In genomic region chr2:215066138-215066537, GRCh38 we compare ENCODE assay signal across 36 cellular contexts.
DNase-seq lines count a peak whose midpoint lies in the region; ATAC-seq, FAIRE-seq and TF ChIP-seq lines count a peak whose summit lies in the region.
"Had no signal": no experiment of that assay in that cellular context is flagged by ENCODE, and none has a peak within 500 bp of the region (broad histone marks: within the 10 kb centered on the region; RNA-seq: fewer than 3 reads in every experiment).

No MANE protein-coding gene starts in this region.

- H3K4me1 Mint-ChIP-seq in activated CD4-positive, alpha-beta T cell treated with anti-CD3 and anti-CD28 coated beads for 36 hours: no peaks in the 10 kb centered on the region
- H3K4me1 Mint-ChIP-seq: B cell; CD14-positive monocyte; CD4-positive, alpha-beta memory T cell; CD8-positive, alpha-beta memory T cell had no signal

- intact Hi-C loops in esophagus squamous epithelium (cut with DNase I): no loop called here
- intact Hi-C loops in activated CD4-positive, alpha-beta T cell treated with anti-CD3 and anti-CD28 coated beads for 36 hours (cut with DNase I, micrococcal nuclease): no loop called here

- H3K27ac ChIP-seq in SK-N-SH (ENCODE audit: low read depth in 2 of 2, low read length in 1 of 2) (peak overlapping the region in 1 of 2 experiments; percentile 30; a peak in 2 of 4 replicates), esophagus squamous epithelium (no peak overlapping the region)
- H3K27ac ChIP-seq: 22Rv1; A549; BLaER1; BLaER1 treated with 17β-estradiol and CSF1 and Interleukin-3, amounts not matched to agents 10 nM and 100 nM; C4-2B had no signal

- 55% methylated on average over 2 of the region's 2 CpGs for WGBS in SK-N-SH (ENCODE audit: low lambda C conversion rate)
- WGBS in esophagus squamous epithelium, 2 donors: 78 to 89% methylated on average over 2 of the region's 2 CpGs

- TF ChIP-seq POLR2A in esophagus squamous epithelium (IDR thresholded peaks at IDR 0.05): no peak

- no peak overlapping the region for H2AFZ ChIP-seq in SK-N-SH (ENCODE audit: low read depth)

- H3K9me3 ChIP-seq in SK-N-SH: no peaks in the 10 kb centered on the region
- no peaks in the 10 kb centered on the region for H3K9me3 ChIP-seq in esophagus squamous epithelium
- H3K9me3 ChIP-seq: A549; BE2C; BLaER1; BLaER1 treated with 17β-estradiol and CSF1 and Interleukin-3, amounts not matched to agents 10 nM and 100 nM; Caco-2 had no signal

- no peak overlapping the region for H3K4me3 ChIP-seq in SK-N-SH (ENCODE audit: low read depth in 2 of 2, low read length in 1 of 2)
- no peak overlapping the region for H3K4me3 ChIP-seq in esophagus squamous epithelium
- H3K4me3 ChIP-seq: A549; BLaER1; BLaER1 treated with 17β-estradiol and CSF1 and Interleukin-3, amounts not matched to agents 10 nM and 100 nM had no signal

- ATAC-seq in SK-N-SH treated with all-trans-retinoic acid at 6 μM for 48 hours: no peak
- no peak for ATAC-seq in activated CD4-positive, alpha-beta T cell treated with anti-CD3 and anti-CD28 coated beads for 36 hours
- ATAC-seq: A549; CD8-positive, alpha-beta T cell had no signal

- H3K36me3 Mint-ChIP-seq in activated CD4-positive, alpha-beta T cell treated with anti-CD3 and anti-CD28 coated beads for 36 hours (ENCODE audit: low read depth): no peaks in the 10 kb centered on the region
- H3K36me3 Mint-ChIP-seq: CD14-positive monocyte; CD4-positive, alpha-beta memory T cell; CD4-positive, CD25-positive, alpha-beta regulatory T cell; CD8-positive, alpha-beta memory T cell; CD8-positive, alpha-beta T cell had no signal

- DNase-seq in A172 (ENCODE audit: low spot score) (peak; percentile 6), SK-N-DZ (ENCODE audit: low spot score) (peak; percentile 61), SK-N-SH (peak; percentile 27), esophagus squamous epithelium (lab: John Stamatoyannopoulos, UW) (no peak), D721Med (ENCODE audit: insufficient read length, low spot score) (no peak)
- no peak for DNase-seq in activated effector memory CD4-positive, alpha-beta T cell treated with anti-CD3 and anti-CD28 coated beads, Interleukin-2, amount 50 U/mL, for 16 hours
- DNase-seq in activated CD4-positive, alpha-beta T cell treated with anti-CD3 and anti-CD28 coated beads for 36 hours: no peak
- DNase-seq: 8988T; ACHN; AML-193; BE2C; C1 segment of cervical spinal cord; Caco-2; Calu3; CD4-positive, alpha-beta memory T cell; CD4-positive, alpha-beta T cell; CD4-positive, CD25-positive, alpha-beta regulatory T cell; CD8-positive, alpha-beta memory T cell; CD8-positive, alpha-beta T cell; COR-L47; DMS 273 treated with DMSO at 0.1 percent for 48 hours; DMS153; DMS53; DMS79; DMS79 treated with DMSO at 0.1 percent for 48 hours; DND-41; EL had no signal

- H3K4me3 Mint-ChIP-seq in activated CD4-positive, alpha-beta T cell treated with anti-CD3 and anti-CD28 coated beads for 36 hours: no peak overlapping the region
- H3K4me3 Mint-ChIP-seq: B cell; CD14-positive monocyte; CD4-positive, alpha-beta memory T cell; CD4-positive, alpha-beta T cell; CD4-positive, CD25-positive, alpha-beta regulatory T cell; CD8-positive, alpha-beta memory T cell; CD8-positive, alpha-beta T cell had no signal

- no peak overlapping the region for H3K27ac Mint-ChIP-seq in activated CD4-positive, alpha-beta T cell treated with anti-CD3 and anti-CD28 coated beads for 36 hours
- H3K27ac Mint-ChIP-seq: B cell; CD14-positive monocyte; CD4-positive, alpha-beta memory T cell; CD4-positive, alpha-beta T cell; CD8-positive, alpha-beta memory T cell; CD8-positive, alpha-beta T cell had no signal

- peak in 1 of 2 experiments; percentile 75; a peak in 2 of 4 replicates for TF ChIP-seq EP300 in SK-N-SH (IDR thresholded peaks at IDR 0.05; ENCODE audit: borderline replicate concordance in 1 of 2, low read depth in 1 of 2, low read length in 1 of 2)

- no peak overlapping the region for H3K9ac ChIP-seq in SK-N-SH
- H3K9ac ChIP-seq: BLaER1; BLaER1 treated with 17β-estradiol and CSF1 and Interleukin-3, amounts not matched to agents 10 nM and 100 nM had no signal

- no peaks in the 10 kb centered on the region for H3F3A ChIP-seq in SK-N-SH (replicated peaks; ENCODE audit: insufficient read depth)

- H3K4me1 ChIP-seq in SK-N-SH (ENCODE audit: control insufficient read depth in 1 of 2, insufficient read depth in 2 of 2, low read depth in 1 of 2, low read length in 1 of 2) (peaks cover 0 to 5% of the 10 kb centered on the region in 2 experiments; a peak in 2 of 4 replicates), esophagus squamous epithelium (peaks cover 0 to under 1% (median 0%) of the 10 kb centered on the region in 3 donors)
- H3K4me1 ChIP-seq: A549, BLaER1, Caco-2 had no signal

- H3K27me3 ChIP-seq in SK-N-SH (ENCODE audit: insufficient read depth): no peaks in the 10 kb centered on the region
- H3K27me3 ChIP-seq in esophagus squamous epithelium: no peaks in the 10 kb centered on the region
- H3K27me3 ChIP-seq: BE2C; BLaER1; BLaER1 treated with 17β-estradiol and CSF1 and Interleukin-3, amounts not matched to agents 10 nM and 100 nM had no signal

- POLR2A ChIA-PET in SK-N-SH (lab: Yijun Ruan, JAX): no interaction called here
- POLR2A ChIA-PET in activated CD4-positive, alpha-beta T cell treated with anti-CD3 and anti-CD28 coated beads for 36 hours (lab: Charles Lee): no interaction called here

- peaks cover 8% of the 10 kb centered on the region for H3K27me3 Mint-ChIP-seq in activated CD4-positive, alpha-beta T cell treated with anti-CD3 and anti-CD28 coated beads for 36 hours
- H3K27me3 Mint-ChIP-seq: B cell; CD4-positive, alpha-beta T cell; CD8-positive, alpha-beta memory T cell had no signal

- TF ChIP-seq RAD21 in SK-N-SH (IDR thresholded peaks at IDR 0.05; ENCODE audit: low read length): peak; percentile 42

- CTCF ChIA-PET in SK-N-SH (lab: Yijun Ruan, JAX): no interaction called here
- CTCF ChIA-PET in activated CD4-positive, alpha-beta T cell treated with anti-CD3 and anti-CD28 coated beads for 36 hours (lab: Charles Lee): interaction anchor here (0.9 kb wide), 1 partner anchor 20 kb away, joined by 4 read pairs; no protein-coding TSS in a partner anchor

- no peaks in the 10 kb centered on the region for H3K9me2 ChIP-seq in SK-N-SH

- H4K20me1 ChIP-seq in SK-N-SH (ENCODE audit: insufficient read depth): no peaks in the 10 kb centered on the region
- H4K20me1 ChIP-seq: BLaER1; BLaER1 treated with 17β-estradiol and CSF1 and Interleukin-3, amounts not matched to agents 10 nM and 100 nM had no signal

- no peaks in the 10 kb centered on the region for H3K79me2 ChIP-seq in SK-N-SH (ENCODE audit: insufficient read depth)

- no peaks in the 10 kb centered on the region for H3K9me3 Mint-ChIP-seq in activated CD4-positive, alpha-beta T cell treated with anti-CD3 and anti-CD28 coated beads for 36 hours (ENCODE audit: low read depth)
- H3K9me3 Mint-ChIP-seq: CD4-positive, alpha-beta T cell; CD8-positive, alpha-beta memory T cell; CD8-positive, alpha-beta T cell had no signal

- H3K4me2 ChIP-seq in SK-N-SH: no peak overlapping the region
- H3K4me2 ChIP-seq: A549; BLaER1; BLaER1 treated with 17β-estradiol and CSF1 and Interleukin-3, amounts not matched to agents 10 nM and 100 nM had no signal

- TF ChIP-seq CTCF in SK-N-SH (IDR thresholded peaks at IDR 0.05): no peak
- no peak for TF ChIP-seq CTCF in esophagus squamous epithelium (IDR thresholded peaks at IDR 0.05)
- TF ChIP-seq CTCF in D721Med (IDR thresholded peaks at IDR 0.05; ENCODE audit: insufficient read depth, missing control alignments): no peak

- H3K36me3 ChIP-seq in SK-N-SH (replicated peaks in 1 of 2; ENCODE audit: control insufficient read depth in 1 of 2, insufficient read depth in 2 of 2, low read length in 1 of 2) (no peaks in the 10 kb centered on the region), esophagus squamous epithelium (no peaks in the 10 kb centered on the region)
- H3K36me3 ChIP-seq: BE2C; BLaER1; BLaER1 treated with 17β-estradiol and CSF1 and Interleukin-3, amounts not matched to agents 10 nM and 100 nM had no signal

- FAIRE-seq in D721Med (lab: Jason Lieb, UNC): no peak
- FAIRE-seq: A204.1, A549 had no signal

TF ChIP-seq in SK-N-SH, 30 proteins besides CTCF, POLR2A, EP300 and RAD21 (continues in another document):
- no peak for TF ChIP-seq FOSL2 (IDR thresholded peaks at IDR 0.05; ENCODE audit: borderline replicate concordance, low read depth)
- no peak for TF ChIP-seq MAX (IDR thresholded peaks at IDR 0.05; ENCODE audit: low read depth)
- no peak for TF ChIP-seq IRF3 (IDR thresholded peaks at IDR 0.05; ENCODE audit: low read depth, low read length)
- peak; percentile 54; the same call in 1 of the 2 replicates for TF ChIP-seq RCOR1 (IDR thresholded peaks at IDR 0.05; ENCODE audit: low read length)
- TF ChIP-seq ELF1 (IDR thresholded peaks at IDR 0.05): no peak

TF ChIP-seq in SK-N-SH treated with all-trans-retinoic acid at 6 μM for 48 hours, 23 proteins besides CTCF, POLR2A, EP300 and RAD21:
- no peak for TF ChIP-seq PPARA (CRISPR knock-in tag; IDR thresholded peaks at IDR 0.05; ENCODE audit: borderline replicate concordance)
- no peak for TF ChIP-seq BACH2 (CRISPR knock-in tag; IDR thresholded peaks at IDR 0.05; ENCODE audit: borderline replicate concordance)
- no peak for TF ChIP-seq ZC3H10 (CRISPR knock-in tag; IDR thresholded peaks at IDR 0.05)
- TF ChIP-seq TSHZ2 (CRISPR knock-in tag; IDR thresholded peaks at IDR 0.05): no peak
- 0 out of 2 replicates have a peak, but pooled peaks have one; percentile 34 for TF ChIP-seq ISL1 (CRISPR knock-in tag; IDR thresholded peaks at IDR 0.05)

Comparison
In these comparisons a context has a peak if more than half of its experiments do, and no peak if none do; other contexts are left out.
1. DNase-seq: peak in A172 (single experiment), SK-N-DZ (single experiment) and SK-N-SH (single experiment); none in esophagus squamous epithelium (single experiment), D721Med (single experiment), activated effector memory CD4-positive, alpha-beta T cell treated with anti-CD3 and anti-CD28 coated beads, Interleukin-2, amount 50 U/mL, for 16 hours (single experiment) and activated CD4-positive, alpha-beta T cell treated with anti-CD3 and anti-CD28 coated beads for 36 hours (single experiment).